8 cellular contexts compared by ENCODE assay signal in genomic region chr15:39934415-39935044, GRCh38. TPM values are rescaled to one million over a fixed set of nuclear protein-coding genes. Genes with fewer than 3 reads are reported as not detected.
DNase-seq lines count a peak whose midpoint lies in the region; ATAC-seq and TF ChIP-seq lines count a peak whose summit lies in the region.

No MANE protein-coding gene starts in this region.

- H3K4me1 ChIP-seq in NT2/D1 (ENCODE audit: insufficient read depth, insufficient read length) = no peaks in the 10 kb centered on the region
- peaks cover 16% of the 10 kb centered on the region for H3K4me1 ChIP-seq in testis

- H3K36me3 ChIP-seq in NT2/D1 (ENCODE audit: insufficient read depth, insufficient read length, low read length) = peaks cover 19% of the 10 kb centered on the region
- H3K36me3 ChIP-seq in testis (ENCODE audit: low read depth, missing control alignments) = no peaks in the 10 kb centered on the region

- H3K9ac ChIP-seq in NT2/D1 (ENCODE audit: insufficient read length, low read depth) = peak overlapping the region; percentile 79

- H3K4me1 Mint-ChIP-seq in central memory CD8-positive, alpha-beta T cell = peaks cover 35% of the 10 kb centered on the region

- H3K27me3 Mint-ChIP-seq in central memory CD8-positive, alpha-beta T cell = peaks cover 11% of the 10 kb centered on the region

- peak overlapping the region; percentile 85 for H3K4me3 Mint-ChIP-seq in central memory CD8-positive, alpha-beta T cell

- peak; percentile 29 for DNase-seq in NCI-H345 (lab: John Stamatoyannopoulos, UW)
- DNase-seq in NCI-H345 treated with DMSO at 0.1 percent for 48 hours (lab: John Stamatoyannopoulos, UW; ENCODE audit: unreplicated experiment) = no peak
- DNase-seq in NT2/D1 (ENCODE audit: low read depth, low spot score) = no peak
- no peak for DNase-seq in central memory CD8-positive, alpha-beta T cell (ENCODE audit: low spot score in 2 of 2)
- no peak for DNase-seq in lower leg skin (ENCODE audit: low spot score in 2 of 2)
- no peak for DNase-seq in testis

- no peaks in the 10 kb centered on the region for H3K9me3 Mint-ChIP-seq in central memory CD8-positive, alpha-beta T cell

- H3K4me3 ChIP-seq in NT2/D1 (ENCODE audit: insufficient read length, low read depth) (peak overlapping the region; percentile 64), lower leg skin (ENCODE audit: low read depth, poor library complexity, severe bottlenecking) (peak overlapping the region; percentile 76), testis (peak overlapping the region; percentile 72 to 79)

- intact Hi-C loops in lower leg skin (cut with DNase I; ENCODE audit: low total_unique reads) (no loop called here), testis (cut with DNase I; ENCODE audit: low total_unique reads) (no loop called here)

- ATAC-seq in central memory CD8-positive, alpha-beta T cell (replicated peaks; ENCODE audit: extremely low read depth, poor library complexity, severe bottlenecking) = no peak
- ATAC-seq in GM21526 (IDR thresholded peaks at IDR 0.05; ENCODE audit: low FRiP score, unreplicated experiment) (no peak), HG03135 (IDR thresholded peaks at IDR 0.05; ENCODE audit: unreplicated experiment) (no peak)

- TF ChIP-seq POLR2A in lower leg skin (IDR thresholded peaks at IDR 0.05) (no peak), testis (IDR thresholded peaks at IDR 0.05) (no peak)

- H3K27ac Mint-ChIP-seq in central memory CD8-positive, alpha-beta T cell (ENCODE audit: low read depth) = peak overlapping the region; percentile 20

- H3K27me3 ChIP-seq in NT2/D1 (ENCODE audit: insufficient read depth, insufficient read length) = no peaks in the 10 kb centered on the region
- no peaks in the 10 kb centered on the region for H3K27me3 ChIP-seq in testis

- no peaks in the 10 kb centered on the region for H3K9me3 ChIP-seq in NT2/D1 (ENCODE audit: insufficient read depth, low read length)
- H3K9me3 ChIP-seq in testis = no peaks in the 10 kb centered on the region

- WGBS in lower leg skin, 2 donors = 4 to 8% methylated on average over 11 of the region's 11 CpGs
- 4 to 5% methylated on average over 11 of the region's 11 CpGs for WGBS in testis, 2 donors

- TF ChIP-seq CTCF in lower leg skin (IDR thresholded peaks at IDR 0.05) (no peak), testis (IDR thresholded peaks at IDR 0.05) (no peak)

- H3K36me3 Mint-ChIP-seq in central memory CD8-positive, alpha-beta T cell (ENCODE audit: insufficient read depth) = no peaks in the 10 kb centered on the region

- peak overlapping the region; percentile 75 to 91 for H3K27ac ChIP-seq in testis

RNA-seq across cellular contexts. Expression of gene EIF2AK4, which starts 0.6 kb away (rescaled TPM):
- total RNA-seq in lower leg skin (10 to 100 TPM; 14.3 to 23.0 (median 15.0) TPM), testis (10 to 100 TPM; 47.4 to 56.5 TPM)
- polyA plus RNA-seq in testis (ENCODE audit: insufficient read depth, low read depth, low replicate concordance) = 22.4 TPM

RNA-seq across cellular contexts. Expression of gene GPR176, which starts 14.5 kb away (rescaled TPM):
- total RNA-seq in lower leg skin = 1 to 10 TPM in 3 of 4 donors, under 1 TPM in 1; 0.53 to 6.2 (median 3.0) TPM
- total RNA-seq in testis = 10 to 100 TPM; 22.0 to 34.1 TPM
- 23.1 TPM for polyA plus RNA-seq in testis (ENCODE audit: insufficient read depth, low read depth, low replicate concordance)
